In the genomic region with DNA sequence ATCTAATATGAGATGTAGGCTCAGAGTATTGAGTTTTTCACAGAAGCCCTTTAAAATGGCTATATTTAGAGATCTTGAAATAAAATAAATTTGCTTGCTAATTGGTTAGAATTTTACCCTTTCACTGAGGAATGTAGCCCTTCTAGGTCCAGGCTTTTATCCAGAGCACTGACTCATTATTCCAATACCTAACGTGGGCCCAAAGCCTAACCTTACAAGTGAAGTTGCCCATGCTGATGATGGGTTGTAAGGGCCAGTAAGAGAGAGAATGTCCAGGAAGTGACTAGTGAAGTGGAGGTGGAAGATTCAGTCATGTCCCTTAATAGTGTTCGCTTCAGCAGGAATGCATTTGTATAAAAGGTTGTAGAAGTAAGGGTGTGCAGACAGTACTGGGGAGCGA, we compare ENCODE assay signal across 17 cellular contexts.
A peak's percentile ranks its signal among the peaks of the same experiment; 100 is the strongest.
DNase-seq lines count a peak whose midpoint lies in the region; ATAC-seq, FAIRE-seq and TF ChIP-seq lines count a peak whose summit lies in the region.
"Had no signal": no experiment of that assay in that cellular context is flagged by ENCODE, and none has a peak within 500 bp of the region (broad histone marks: within the 10 kb centered on the region; RNA-seq: fewer than 3 reads in every experiment).

No MANE protein-coding gene starts in this region.

- in situ Hi-C loops in astrocyte of the cerebellum (cut with HindIII; ENCODE audit: low sequenced_read_pairs) = no loop called here

- no peak overlapping the region for H3K4me3 ChIP-seq in astrocyte of the cerebellum (ENCODE audit: low read depth, low read length)
- H3K4me3 ChIP-seq: BLaER1 treated with 17β-estradiol and CSF1 and Interleukin-3, amounts not matched to agents 10 nM and 100 nM had no signal

- FAIRE-seq in GM12892 (lab: Jason Lieb, UNC) = peak; percentile 14
- FAIRE-seq: H54 had no signal

- DNase-seq in AG08395 (ENCODE audit: low spot score) (peak; percentile 10), GM12892 (ENCODE audit: insufficient read length) (no peak), astrocyte of the cerebellum (ENCODE audit: low read depth) (peak; percentile 24), kidney tubule cell (ENCODE audit: low spot score) (peak; percentile 20), kidney glomerular epithelial cell (lab: John Stamatoyannopoulos, UW) (no peak), NCI-H2029 treated with DMSO at 0.1 percent for 48 hours (lab: John Stamatoyannopoulos, UW) (no peak)
- DNase-seq: 8988T; Kasumi-1; NCI-H1105 treated with DMSO at 0.1 percent for 48 hours; NCI-H1694 treated with DMSO at 0.1 percent for 48 hours; NCI-H226; NCI-H526 treated with DMSO at 0.1 percent for 48 hours; NK-92 treated with Interleukin-12 subunit alpha and Interleukin-12 subunit beta, amount 100 ng/mL, for 24 hours had no signal

- TF ChIP-seq CTCF in astrocyte of the cerebellum (IDR thresholded peaks at IDR 0.05; ENCODE audit: low read depth, low read length, missing control alignments) = no peak

- no peak for TF ChIP-seq POLR2A in GM12892 (IDR thresholded peaks at IDR 0.05; ENCODE audit: low read depth, low read length)

- ATAC-seq in HG03039 (IDR thresholded peaks at IDR 0.05; ENCODE audit: unreplicated experiment) = no peak
- no peak for ATAC-seq in GM18520 (IDR thresholded peaks at IDR 0.05; ENCODE audit: unreplicated experiment)

Comparison
In these comparisons a context has a peak if more than half of its experiments do, and no peak if none do; other contexts are left out.
1. DNase-seq: peak in AG08395 (single experiment), astrocyte of the cerebellum (single experiment) and kidney tubule cell (single experiment); none in GM12892 (single experiment), kidney glomerular epithelial cell (single experiment) and NCI-H2029 treated with DMSO at 0.1 percent for 48 hours (single experiment).